In the genomic region with DNA sequence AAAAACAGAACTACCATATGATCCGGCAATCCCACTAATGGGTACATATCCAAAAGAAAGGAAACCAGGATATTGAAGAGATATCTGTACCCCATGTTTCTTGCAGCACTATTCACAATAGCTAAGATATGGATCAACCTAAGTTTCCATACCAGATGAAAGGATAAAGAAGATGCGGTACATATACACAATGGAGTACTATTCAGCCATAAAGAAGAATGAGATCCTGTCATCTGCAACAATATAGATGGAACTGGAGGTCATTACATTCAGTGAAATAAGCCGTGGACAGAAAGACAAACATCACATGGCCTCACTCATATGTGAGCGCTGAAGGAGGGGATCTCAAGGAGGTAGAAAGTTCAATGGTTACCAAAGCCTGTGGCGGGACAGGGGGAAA, we compare ENCODE assay signal across 17 cellular contexts.
"Had no signal": no experiment of that assay in that cellular context is flagged by ENCODE, and none has a peak within 500 bp of the region (broad histone marks: within the 10 kb centered on the region; RNA-seq: fewer than 3 reads in every experiment).

No MANE protein-coding gene starts in this region.

- ATAC-seq: activated T-helper 17 cell treated with anti-CD3 and anti-CD28 coated beads, Interleukin-2, amount 50 U/mL, for 72 hours; body of pancreas; left ventricle myocardium superior; naive thymus-derived CD4-positive, alpha-beta T cell had no signal

- H3K9me3 Mint-ChIP-seq: activated naive CD4-positive, alpha-beta T cell treated with anti-CD3 and anti-CD28 coated beads for 36 hours; activated T-helper 17 cell treated with anti-CD3 and anti-CD28 coated beads, Interleukin-2, amount 50 U/mL, for 72 hours; stimulated activated naive CD8-positive, alpha-beta T cell treated with anti-CD3 and anti-CD28 coated beads, Interleukin-15, Interleukin-2, amounts not matched to agents 100 ng/mL and 50 ng/mL, for 24 hours; T-helper 2 cell treated with Interferon-gamma antibody and Interleukin-4, amounts not matched to agents 5 μg/mL and 100 μg/mL, for 36 hours had no signal

- H3K27ac Mint-ChIP-seq: activated naive CD4-positive, alpha-beta T cell treated with anti-CD3 and anti-CD28 coated beads for 36 hours; activated T-helper 17 cell treated with anti-CD3 and anti-CD28 coated beads, Interleukin-2, amount 50 U/mL, for 72 hours; memory B cell; stimulated activated naive CD8-positive, alpha-beta T cell treated with anti-CD3 and anti-CD28 coated beads, Interleukin-15, Interleukin-2, amounts not matched to agents 100 ng/mL and 50 ng/mL, for 24 hours; T-helper 2 cell treated with Interferon-gamma antibody and Interleukin-4, amounts not matched to agents 5 μg/mL and 100 μg/mL, for 36 hours had no signal

- H3K27me3 Mint-ChIP-seq: activated T-helper 17 cell treated with anti-CD3 and anti-CD28 coated beads, Interleukin-2, amount 50 U/mL, for 72 hours; memory B cell; naive thymus-derived CD4-positive, alpha-beta T cell; stimulated activated naive CD8-positive, alpha-beta T cell treated with anti-CD3 and anti-CD28 coated beads, Interleukin-15, Interleukin-2, amounts not matched to agents 100 ng/mL and 50 ng/mL, for 24 hours had no signal

- H3K36me3 Mint-ChIP-seq: memory B cell had no signal

- H3K9me3 ChIP-seq: body of pancreas, esophagus muscularis mucosa, mucosa of descending colon, ovary, suprapubic skin, upper lobe of left lung had no signal

- H3K4me3 Mint-ChIP-seq: activated naive CD4-positive, alpha-beta T cell treated with anti-CD3 and anti-CD28 coated beads for 36 hours; activated T-helper 17 cell treated with anti-CD3 and anti-CD28 coated beads, Interleukin-2, amount 50 U/mL, for 72 hours; memory B cell; stimulated activated naive CD8-positive, alpha-beta T cell treated with anti-CD3 and anti-CD28 coated beads, Interleukin-15, Interleukin-2, amounts not matched to agents 100 ng/mL and 50 ng/mL, for 24 hours; T-helper 2 cell treated with Interferon-gamma antibody and Interleukin-4, amounts not matched to agents 5 μg/mL and 100 μg/mL, for 36 hours had no signal

- DNase-seq: activated CD4-positive, alpha-beta T cell treated with anti-CD3 and anti-CD28 coated beads, Interleukin-2, amount 50 U/mL, for 1 hour; activated CD4-positive, CD25-positive, alpha-beta regulatory T cell; central memory CD4-positive, alpha-beta T cell; mucosa of descending colon; ovary; spleen had no signal
